9 cellular contexts compared by ENCODE assay signal in genomic region chr3:113018461-113019181, GRCh38. TPM values are rescaled to one million over a fixed set of nuclear protein-coding genes. Genes with fewer than 3 reads are reported as not detected.
DNase-seq lines count a peak whose midpoint lies in the region; ATAC-seq, FAIRE-seq and TF ChIP-seq lines count a peak whose summit lies in the region.
"Had no signal": no experiment of that assay in that cellular context is flagged by ENCODE, and none has a peak within 500 bp of the region (broad histone marks: within the 10 kb centered on the region; RNA-seq: fewer than 3 reads in every experiment).

No MANE protein-coding gene starts in this region.

- no peak for TF ChIP-seq CTCF in GM12878 (IDR thresholded peaks at IDR 0.05 in 2 of 3, conservative IDR thresholded peaks at IDR 0.05 in 1 of 3; ENCODE audit: control insufficient read depth in 2 of 3, extremely low read depth in 1 of 3, insufficient read depth in 1 of 3, low read depth in 3 of 3, low read length in 3 of 3)

- TF ChIP-seq RAD21 in GM12878 (IDR thresholded peaks at IDR 0.05; ENCODE audit: insufficient read depth, low read depth, low read length) = no peak

- H3K9me3 ChIP-seq in Karpas-422 (ENCODE audit: low read length) = no peaks in the 10 kb centered on the region
- no peaks in the 10 kb centered on the region; the same call in 2 of the 3 replicates for H3K9me3 ChIP-seq in GM12878 (replicated peaks; ENCODE audit: control insufficient read depth, insufficient read depth, low read length)

- SMC1A ChIA-PET in GM12878 (lab: Charles Lee; ENCODE audit: uncharacterized antibody, unreplicated experiment) = interaction anchor here (0.6 to 4.1 kb wide), 15 partner anchors 10 to 926 kb away, joined by 3 to 25 read pairs (median 4); partner anchors contain the start of gene GTPBP8

- POLR2A ChIA-PET in GM12878 (lab: Charles Lee) = interaction anchor here (0.6 to 2.3 kb wide), 9 partner anchors 8 to 613 kb away, joined by 3 to 21 read pairs (median 5); partner anchors contain the start of genes ATG3, GTPBP8 and SLC35A5

- RAD21 ChIA-PET in GM12878 (lab: Charles Lee; ENCODE audit: unreplicated experiment) = interaction anchor here (0.6 to 2.8 kb wide), 15 partner anchors 9 to 907 kb away, joined by 3 to 24 read pairs (median 3); partner anchors contain the start of genes ATG3, CD200, GTPBP8 and SLC35A5

- WGBS in GM12878 (ENCODE audit: insufficient coverage, insufficient replicate concordance, low lambda C conversion rate, missing lambda C conversion rate) = 6% methylated on average over 14 of the region's 14 CpGs

- H3K27ac ChIP-seq in Karpas-422 (ENCODE audit: low read length) (peak overlapping the region; percentile 67), GM12878 (ENCODE audit: control insufficient read depth, insufficient read depth) (peak overlapping the region; percentile 86), layer of hippocampus (ENCODE audit: low read depth, low read length) (peak overlapping the region; percentile 95)

- intact Hi-C loops in GM12878 (cut with micrococcal nuclease; ENCODE audit: unreplicated experiment) = loop anchor here (2.0 kb wide), 1 partner anchor 28 kb away; the partner anchor contains the start of gene GTPBP8

- peaks cover 60% of the 10 kb centered on the region for H3K79me2 ChIP-seq in Karpas-422 (ENCODE audit: low read length)
- peaks cover 51% of the 10 kb centered on the region for H3K79me2 ChIP-seq in GM12878 (ENCODE audit: control insufficient read depth, insufficient read depth, low read length)

- H2AFZ ChIP-seq in Karpas-422 (ENCODE audit: low read length) (peak overlapping the region; percentile 57; the same call in 1 of the 2 replicates), GM12878 (ENCODE audit: control insufficient read depth, low read depth, low read length) (peak overlapping the region; percentile 97)

- H4K20me1 ChIP-seq in Karpas-422 (ENCODE audit: insufficient read depth, low read depth, low read length) (no peaks in the 10 kb centered on the region), GM12878 (ENCODE audit: control insufficient read depth, insufficient read depth) (no peaks in the 10 kb centered on the region)

- TF ChIP-seq POLR2A in GM12878 (IDR thresholded peaks at IDR 0.05; ENCODE audit: low read depth, low read length) = no peak

- peak; percentile 2 for DNase-seq in NCI-H1092 treated with DMSO at 0.1 percent for 48 hours (lab: John Stamatoyannopoulos, UW)
- DNase-seq in NCI-H1092 (lab: John Stamatoyannopoulos, UW) = no peak
- DNase-seq in Karpas-422 = peak; percentile 72
- no peak for DNase-seq in GM12878 (ENCODE audit: low read depth, low spot score)
- DNase-seq in superior temporal gyrus (ENCODE audit: extremely low spot score) = peak; percentile 52
- no peak for DNase-seq in frontal cortex (ENCODE audit: low spot score in 2 of 2)

- H3K9me2 ChIP-seq in Karpas-422 (replicated peaks; ENCODE audit: insufficient read depth, low read length) = no peaks in the 10 kb centered on the region

- in situ Hi-C loops in GM12878 (cut with MboI) = no loop called here

- FAIRE-seq in GM12878 (lab: Jason Lieb, UNC) (peak; percentile 66), frontal cortex (lab: Jason Lieb, UNC) (no peak)
- FAIRE-seq: colon had no signal

- H3K36me3 ChIP-seq in Karpas-422 (ENCODE audit: insufficient read depth, low read length) = peaks cover 30% of the 10 kb centered on the region; the same call in 1 of the 2 replicates
- peaks cover 0 to 6% of the 10 kb centered on the region in 2 experiments; a peak in 2 of 4 replicates for H3K36me3 ChIP-seq in GM12878 (ENCODE audit: control insufficient read depth in 2 of 2, insufficient read depth in 2 of 2, low read length in 1 of 2)

- no peak for TF ChIP-seq EP300 in GM12878 (IDR thresholded peaks at IDR 0.05; ENCODE audit: borderline replicate concordance in 1 of 2, control insufficient read depth in 1 of 2, low read depth in 2 of 2, low read length in 2 of 2)

- H3K4me3 ChIP-seq in Karpas-422 (ENCODE audit: low read length) = peak overlapping the region; percentile 92
- peak overlapping the region; percentile 93 for H3K4me3 ChIP-seq in GM12878

- peak overlapping the region; percentile 90 for H3K9ac ChIP-seq in Karpas-422 (ENCODE audit: low read length)
- peak overlapping the region; percentile 89 for H3K9ac ChIP-seq in GM12878 (ENCODE audit: control insufficient read depth, insufficient read depth, low read length)

- ATAC-seq in GM12878 (peak; percentile 24), GM21737 (IDR thresholded peaks at IDR 0.05; ENCODE audit: unreplicated experiment) (no peak)

- H3K4me2 ChIP-seq in Karpas-422 (ENCODE audit: low read depth, low read length, poor library complexity, severe bottlenecking) = peak overlapping the region; percentile 94
- peak overlapping the region; percentile 91 for H3K4me2 ChIP-seq in GM12878 (ENCODE audit: control insufficient read depth, insufficient read depth)

- CTCF ChIA-PET in GM12878 (lab: Yijun Ruan, JAX) = interaction anchor here (0.5 to 3.7 kb wide), 12 partner anchors 8 to 440 kb away, joined by 3 to 19 read pairs (median 4); partner anchors contain the start of gene GTPBP8

- H3K27me3 ChIP-seq in Karpas-422 (ENCODE audit: low read length) (no peaks in the 10 kb centered on the region), GM12878 (replicated peaks in 1 of 2; ENCODE audit: control insufficient read depth in 2 of 2, insufficient read depth in 2 of 2, low read length in 1 of 2) (no peaks in the 10 kb centered on the region), layer of hippocampus (ENCODE audit: control insufficient read depth, insufficient read depth, low read length) (no peaks in the 10 kb centered on the region)

- peaks cover 31% of the 10 kb centered on the region for H3K4me1 ChIP-seq in Karpas-422 (ENCODE audit: low read length)
- H3K4me1 ChIP-seq in GM12878 (ENCODE audit: control insufficient read depth, insufficient read depth, low read length) = peaks cover 4% of the 10 kb centered on the region; the same call in 1 of the 2 replicates

- TSS peak; percentile 54 for BruUV-seq in GM12878 (replicated peaks; lab: Mats Ljungman, UMichigan)

TF ChIP-seq in GM12878, 131 proteins besides CTCF, POLR2A, EP300 and RAD21:
- no peak for TF ChIP-seq HDAC2 (IDR thresholded peaks at IDR 0.05)
- peak; percentile 33; the same call in 1 of the 2 replicates for TF ChIP-seq SPI1 (IDR thresholded peaks at IDR 0.05; ENCODE audit: borderline replicate concordance, insufficient read depth, low read depth, low read length)
- TF ChIP-seq YBX1 (IDR thresholded peaks at IDR 0.05) = no peak
- TF ChIP-seq MEF2B (IDR thresholded peaks at IDR 0.05; ENCODE audit: partially characterized antibody, poor library complexity, severe bottlenecking) = peak; percentile 17
- TF ChIP-seq CREM (IDR thresholded peaks at IDR 0.05; ENCODE audit: low read depth) = 0 out of 2 replicates have a peak, but pooled peaks have one; percentile 14

RNA-seq across cellular contexts. Expression of gene GTPBP8, which starts 27.8 kb away (rescaled TPM):
- 28.4 and 36.0 TPM in 2 replicates for total RNA-seq in Karpas-422 (2014; rRNA removed; shearing (Covaris generic); ENCODE audit: low replicate concordance)
- 14.4 and 17.4 TPM in 2 replicates for total RNA-seq in GM12878 (2013; cell fraction: nucleolus; rRNA removed)
- total RNA-seq in GM12878 (2014; rRNA removed) (16.8 and 25.6 TPM in 2 replicates), GM12878 (2014; rRNA removed; fragmentation: Illumina TruSeq; extraction: Trizol) (12.7 and 13.6 TPM in 2 replicates), GM12878 (2021) (10.8 and 14.0 TPM in 2 replicates), frontal cortex (23.6 TPM)
- polyA plus RNA-seq in GM12878 (2011; ENCODE audit: low read depth) = 6.0 TPM
- polyA plus RNA-seq in GM12878 (2011; rRNA removed) (15.3 and 22.6 TPM in 2 replicates), GM12878 (2014; fragmentation: Illumina TruSeq; extraction: Trizol) (10.3 and 11.9 TPM in 2 replicates), GM12878 (2014; fragmentation: Nextera tagmentation; extraction: Ambion mirVana) (10 to 100 TPM; 18.8 to 29.0 TPM), GM12878 (2014; rRNA removed) (15.3 and 20.3 TPM in 2 replicates), GM12878 (2016; fragmentation: Nextera tagmentation; extraction: Ambion mirVana) (10 to 100 TPM; 13.6 to 19.0 TPM)
- polyA plus RNA-seq in GM12878 (2011; cell fraction: cytosol; rRNA removed) = 23.9 and 32.5 TPM in 2 replicates
- 12.3 and 19.7 TPM in 2 replicates for polyA plus RNA-seq in GM12878 (2011; cell fraction: nucleus; rRNA removed)
- polyA plus RNA-seq in GM12878 (2012) = 11.9 and 12.3 TPM in 2 replicates
- 6.5 and 16.8 TPM in 2 replicates for polyA minus RNA-seq in GM12878 (2011; rRNA and poly(A)+ RNA removed)
- 6.8 and 8.3 TPM in 2 replicates for polyA minus RNA-seq in GM12878 (2011; cell fraction: cytosol; rRNA and poly(A)+ RNA removed)
- 10.2 and 23.1 TPM in 2 replicates for polyA minus RNA-seq in GM12878 (2011; cell fraction: nucleus; rRNA and poly(A)+ RNA removed)

RNA-seq across cellular contexts. Expression of gene CD200R1, which starts 43.7 kb away (rescaled TPM):
- total RNA-seq in Karpas-422 (2014; rRNA removed; shearing (Covaris generic); ENCODE audit: low replicate concordance) = not detected in 2 replicates
- 0.17 and 0.21 TPM in 2 replicates for total RNA-seq in GM12878 (2013; cell fraction: nucleolus; rRNA removed)
- total RNA-seq in GM12878 (2014; rRNA removed) (0.73 and 0.82 TPM in 2 replicates), GM12878 (2014; rRNA removed; fragmentation: Illumina TruSeq; extraction: Trizol) (0.88 and 0.98 TPM in 2 replicates), GM12878 (2021) (0.87 and 0.90 TPM in 2 replicates), frontal cortex (0.82 TPM)
- 1.4 TPM for polyA plus RNA-seq in GM12878 (2011; ENCODE audit: low read depth)
- polyA plus RNA-seq in GM12878 (2011; rRNA removed) (0.12 and 0.15 TPM in 2 replicates), GM12878 (2014; fragmentation: Illumina TruSeq; extraction: Trizol) (0.81 and 0.98 TPM in 2 replicates), GM12878 (2014; fragmentation: Nextera tagmentation; extraction: Ambion mirVana) (under 1 TPM; 0.90 to 0.93 TPM), GM12878 (2014; rRNA removed) (0.60 and 1.1 TPM in 2 replicates), GM12878 (2016; fragmentation: Nextera tagmentation; extraction: Ambion mirVana) (under 1 TPM; 0.55 to 0.59 TPM)
- 0.03 and 0.07 TPM in 2 replicates for polyA plus RNA-seq in GM12878 (2011; cell fraction: cytosol; rRNA removed)
- polyA plus RNA-seq in GM12878 (2011; cell fraction: nucleus; rRNA removed) = 0.25 and 0.28 TPM in 2 replicates
- 1.8 and 3.4 TPM in 2 replicates for polyA plus RNA-seq in GM12878 (2012)
- polyA minus RNA-seq in GM12878 (2011; rRNA and poly(A)+ RNA removed) = 0.15 and 0.31 TPM in 2 replicates
- polyA minus RNA-seq in GM12878 (2011; cell fraction: cytosol; rRNA and poly(A)+ RNA removed) = not detected in 2 replicates
- polyA minus RNA-seq in GM12878 (2011; cell fraction: nucleus; rRNA and poly(A)+ RNA removed) = 0.12 TPM in 1 of 2 replicates, not detected in the other

Comparison
In these comparisons a context has a peak if more than half of its experiments do, and no peak if none do; other contexts are left out.
1. DNase-seq: peak in NCI-H1092 treated with DMSO at 0.1 percent for 48 hours (single experiment), Karpas-422 (single experiment) and superior temporal gyrus (single experiment); none in NCI-H1092 (single experiment), GM12878 (single experiment) and frontal cortex (0 of 2).
2. Peak in every context shown above with its lines, with median percentiles within 50 percentile points of each other: H3K27ac ChIP-seq.